8 cellular contexts compared by ENCODE assay signal in genomic region chr1:14095001-14095400, GRCh38.
A peak's percentile ranks its signal among the peaks of the same experiment; 100 is the strongest.
DNase-seq lines count a peak whose midpoint lies in the region; ATAC-seq, FAIRE-seq and TF ChIP-seq lines count a peak whose summit lies in the region.

No MANE protein-coding gene starts in this region.

- no peaks in the 10 kb centered on the region for H3K36me3 ChIP-seq in Karpas-422 (ENCODE audit: insufficient read depth, low read length)
- H3K36me3 ChIP-seq in left lung = no peaks in the 10 kb centered on the region
- no peaks in the 10 kb centered on the region for H3K36me3 ChIP-seq in CD8-positive, alpha-beta memory T cell (ENCODE audit: insufficient read depth, low read length)

- CTCF ChIA-PET in CD8-positive, alpha-beta memory T cell (lab: Charles Lee) = no interaction called here

- no peaks in the 10 kb centered on the region for H3K4me1 Mint-ChIP-seq in CD8-positive, alpha-beta memory T cell

- no peak overlapping the region for H3K4me3 Mint-ChIP-seq in CD8-positive, alpha-beta memory T cell

- no peak overlapping the region for H3K4me2 ChIP-seq in Karpas-422 (ENCODE audit: low read depth, low read length, poor library complexity, severe bottlenecking)

- H3K9me2 ChIP-seq in Karpas-422 (replicated peaks; ENCODE audit: insufficient read depth, low read length) = no peaks in the 10 kb centered on the region

- TF ChIP-seq CTCF in D721Med (IDR thresholded peaks at IDR 0.05; ENCODE audit: insufficient read depth, missing control alignments) (peak; percentile 44), left lung (IDR thresholded peaks at IDR 0.05) (peak in 1 of 2 donors; percentile 46)

- H3K27me3 Mint-ChIP-seq in CD8-positive, alpha-beta memory T cell = peaks cover 8 to 21% of the 10 kb centered on the region in 2 donors

- no peak for DNase-seq in D721Med (ENCODE audit: insufficient read length, low spot score)
- peak; percentile 74 for DNase-seq in Karpas-422
- peak; percentile 67 for DNase-seq in SK-MEL-5 (ENCODE audit: low read depth, low spot score)
- DNase-seq in left lung = no peak
- DNase-seq in Ammon's horn (ENCODE audit: low spot score) = no peak
- DNase-seq in CD8-positive, alpha-beta memory T cell = no peak
- DNase-seq in hepatic stellate cell (ENCODE audit: low spot score) = no peak

- in situ Hi-C loops in SK-MEL-5 (cut with HindIII; ENCODE audit: low pct_unique_long_range_greater_than_20kb, low sequenced_read_pairs) = no loop called here

- H2AFZ ChIP-seq in Karpas-422 (ENCODE audit: low read length) = no peak overlapping the region

- H3K9me3 Mint-ChIP-seq in CD8-positive, alpha-beta memory T cell = peaks cover 6 to 11% (median 9%) of the 10 kb centered on the region in 5 donors

- H4K20me1 ChIP-seq in Karpas-422 (ENCODE audit: insufficient read depth, low read depth, low read length) = no peaks in the 10 kb centered on the region

- no peak for FAIRE-seq in D721Med (lab: Jason Lieb, UNC)

- no peak overlapping the region for H3K27ac Mint-ChIP-seq in CD8-positive, alpha-beta memory T cell

- no peaks in the 10 kb centered on the region for H3K79me2 ChIP-seq in Karpas-422 (ENCODE audit: low read length)

- H3K9ac ChIP-seq in Karpas-422 (ENCODE audit: low read length) = no peak overlapping the region

- H3K4me1 ChIP-seq in Karpas-422 (ENCODE audit: low read length) (no peaks in the 10 kb centered on the region), left lung (no peaks in the 10 kb centered on the region)
- H3K4me1 ChIP-seq in CD8-positive, alpha-beta memory T cell (ENCODE audit: insufficient read depth, low read length) = no peaks in the 10 kb centered on the region

- peaks cover 0 to 8% (median 0%) of the 10 kb centered on the region in 3 donors for H3K36me3 Mint-ChIP-seq in CD8-positive, alpha-beta memory T cell

- no peaks in the 10 kb centered on the region for H3K27me3 ChIP-seq in Karpas-422 (ENCODE audit: low read length)
- no peaks in the 10 kb centered on the region for H3K27me3 ChIP-seq in left lung
- H3K27me3 ChIP-seq in CD8-positive, alpha-beta memory T cell (ENCODE audit: insufficient read depth, low read length, poor library complexity, severe bottlenecking) = no peaks in the 10 kb centered on the region

- peak; percentile 64 for ATAC-seq in left lung
- ATAC-seq in GM18861 (IDR thresholded peaks at IDR 0.05; ENCODE audit: unreplicated experiment) = no peak

- POLR2A ChIA-PET in CD8-positive, alpha-beta memory T cell (lab: Charles Lee) = no interaction called here

- intact Hi-C loops in left lung (cut with DNase I) = no loop called here

- no peak overlapping the region for H3K4me3 ChIP-seq in Karpas-422 (ENCODE audit: low read length)
- no peak overlapping the region for H3K4me3 ChIP-seq in left lung
- no peak overlapping the region for H3K4me3 ChIP-seq in CD8-positive, alpha-beta memory T cell (ENCODE audit: low read length)

- H3K9me3 ChIP-seq in Karpas-422 (ENCODE audit: low read length) (no peaks in the 10 kb centered on the region), left lung (peaks cover 0 to 7% of the 10 kb centered on the region in 2 donors)
- no peaks in the 10 kb centered on the region for H3K9me3 ChIP-seq in CD8-positive, alpha-beta memory T cell (ENCODE audit: low read length)

- no peak overlapping the region for H3K27ac ChIP-seq in Karpas-422 (ENCODE audit: low read length)
- no peak overlapping the region for H3K27ac ChIP-seq in left lung
- H3K27ac ChIP-seq in CD8-positive, alpha-beta memory T cell (ENCODE audit: low read depth, low read length) = no peak overlapping the region

Comparison
In these comparisons a context has a peak if more than half of its experiments do, and no peak if none do; other contexts are left out.
1. DNase-seq: peak in Karpas-422 (single experiment) and SK-MEL-5 (single experiment); none in D721Med (single experiment), left lung (0 of 2), Ammon's horn (single experiment), CD8-positive, alpha-beta memory T cell (0 of 5) and hepatic stellate cell (single experiment).